9 cellular contexts compared by ENCODE assay signal in the genomic region with DNA sequence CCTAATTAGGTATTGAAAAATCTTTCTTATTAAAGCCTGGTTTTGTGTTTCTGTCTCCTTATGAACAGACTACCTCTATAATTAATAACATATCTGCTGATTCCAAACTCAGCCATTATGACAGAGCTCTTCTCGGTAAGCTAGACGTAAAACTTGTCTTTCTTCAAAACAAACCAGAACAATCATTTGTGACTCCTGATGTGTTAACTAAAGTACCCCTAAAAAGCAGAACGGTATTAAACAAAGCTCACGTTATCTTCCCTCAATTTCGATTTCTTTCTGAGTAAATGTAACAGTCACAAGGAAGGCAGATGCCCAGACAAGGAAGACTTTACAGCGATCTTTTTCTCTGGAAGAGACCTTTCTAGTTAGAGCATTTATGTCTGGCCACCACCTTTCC. TPM values are rescaled to one million over a fixed set of nuclear protein-coding genes. Genes with fewer than 3 reads are reported as not detected.
DNase-seq lines count a peak whose midpoint lies in the region; TF ChIP-seq lines count a peak whose summit lies in the region.
"Had no signal": no experiment of that assay in that cellular context is flagged by ENCODE, and none has a peak within 500 bp of the region (broad histone marks: within the 10 kb centered on the region; RNA-seq: fewer than 3 reads in every experiment).

No MANE protein-coding gene starts in this region.

- no peak for TF ChIP-seq POLR2A in esophagus muscularis mucosa (IDR thresholded peaks at IDR 0.05; ENCODE audit: low read depth)

- H3K4me2 ChIP-seq in KMS-11, result peak overlapping the region; percentile 99

- DNase-seq in GM12864 (ENCODE audit: low read depth) (no peak), esophagus muscularis mucosa (ENCODE audit: extremely low spot score) (no peak), osteocyte (ENCODE audit: extremely low spot score, unreplicated experiment) (no peak), NCI-H524 treated with DMSO at 0.1 percent for 48 hours (lab: John Stamatoyannopoulos, UW) (no peak), GM13977 (ENCODE audit: low spot score) (no peak), NCI-H1105 treated with DMSO at 0.1 percent for 48 hours (lab: John Stamatoyannopoulos, UW) (no peak), glomerular visceral epithelial cell (ENCODE audit: extremely low spot score) (no peak)

- peaks cover 11% of the 10 kb centered on the region for H3K36me3 Mint-ChIP-seq in osteocyte (ENCODE audit: unreplicated experiment)

- H3K9ac ChIP-seq in KMS-11, result no peak overlapping the region

- peak overlapping the region; percentile 95 for H3K4me3 Mint-ChIP-seq in osteocyte (ENCODE audit: unreplicated experiment)

- H3K27me3 ChIP-seq in KMS-11 (ENCODE audit: insufficient read depth, low read depth) (no peaks in the 10 kb centered on the region), esophagus muscularis mucosa (peaks cover 0 to 24% (median 4%) of the 10 kb centered on the region in 4 donors)

- peaks cover 9% of the 10 kb centered on the region for H3K4me1 ChIP-seq in KMS-11 (ENCODE audit: low read depth, poor library complexity, severe bottlenecking)
- H3K4me1 ChIP-seq in esophagus muscularis mucosa, result peaks cover 14 to 42% (median 38%) of the 10 kb centered on the region in 4 donors

- intact Hi-C loops in esophagus muscularis mucosa (cut with DNase I), result no loop called here

- H2AFZ ChIP-seq in KMS-11 (ENCODE audit: low read depth), result peak overlapping the region; percentile 90; the same call in 1 of the 2 replicates

- H4K20me1 ChIP-seq in KMS-11 (ENCODE audit: insufficient read depth), result no peaks in the 10 kb centered on the region

- TF ChIP-seq EP300 in esophagus muscularis mucosa (IDR thresholded peaks at IDR 0.05), result no peak

- H3K36me3 ChIP-seq in KMS-11 (ENCODE audit: insufficient read depth) (no peaks in the 10 kb centered on the region), esophagus muscularis mucosa (peaks cover 0 to 3% (median under 1%) of the 10 kb centered on the region in 4 donors)

- H3K9me3 ChIP-seq in esophagus muscularis mucosa, result no peaks in the 10 kb centered on the region

- TF ChIP-seq CTCF in GM12864 (IDR thresholded peaks at IDR 0.05; ENCODE audit: low read depth, low read length, missing control alignments), result no peak
- no peak for TF ChIP-seq CTCF in KMS-11 (conservative IDR thresholded peaks at IDR 0.05; ENCODE audit: low read depth, low read length)
- no peak for TF ChIP-seq CTCF in esophagus muscularis mucosa (IDR thresholded peaks at IDR 0.05)
- TF ChIP-seq CTCF in osteocyte (IDR thresholded peaks at IDR 0.05), result no peak
- TF ChIP-seq CTCF in GM13977 (IDR thresholded peaks at IDR 0.05; ENCODE audit: extremely low read depth, insufficient read depth, missing control alignments), result no peak

- H3K9me3 Mint-ChIP-seq in osteocyte (ENCODE audit: unreplicated experiment), result no peaks in the 10 kb centered on the region

- peak overlapping the region; percentile 95 for H3K27ac Mint-ChIP-seq in osteocyte (ENCODE audit: unreplicated experiment)

- H3K27ac ChIP-seq in KMS-11 (no peak overlapping the region), esophagus muscularis mucosa (replicated peaks in 1 of 4) (peak overlapping the region; percentile 30 to 83 (median 40))

- no peaks in the 10 kb centered on the region for H3K27me3 Mint-ChIP-seq in osteocyte (ENCODE audit: unreplicated experiment)

- peaks cover 58% of the 10 kb centered on the region for H3K4me1 Mint-ChIP-seq in osteocyte (ENCODE audit: unreplicated experiment)

- in situ Hi-C loops in GM13977 (cut with MboI; ENCODE audit: low pct_unique_long_range_greater_than_20kb, low sequenced_read_pairs, unreplicated experiment), result no loop called here

- no peaks in the 10 kb centered on the region for H3K79me2 ChIP-seq in KMS-11 (ENCODE audit: insufficient read depth, low read depth)

- 16% methylated on average over 6 of the region's 6 CpGs for WGBS in esophagus muscularis mucosa

- peak overlapping the region; percentile 22 for H3K4me3 ChIP-seq in GM12864 (ENCODE audit: low read depth, low read length)
- H3K4me3 ChIP-seq in KMS-11 (IDR thresholded peaks at IDR 0.05; ENCODE audit: insufficient read depth, low read depth, low read length), result no peak overlapping the region
- peak overlapping the region; percentile 74 to 89 (median 77) for H3K4me3 ChIP-seq in esophagus muscularis mucosa

RNA-seq across cellular contexts. Expression of a gene that starts 1.8 kb away (rescaled TPM):
- total RNA-seq in esophagus muscularis mucosa (1 to 10 TPM; 2.1 to 5.6 (median 3.5) TPM), osteocyte (181 and 189 TPM in 2 replicates)
- total RNA-seq: OCI-LY7 had no signal

Comparison
In these comparisons a context has a peak if more than half of its experiments do, and no peak if none do; other contexts are left out.
1. RNA of a gene that starts 1.8 kb away (total RNA-seq): 181 to 189 TPM in osteocyte; 2.1 to 5.6 TPM in esophagus muscularis mucosa; every median in the first group is over 10 times any median in the second.